Comparison of ENCODE assay signal across 8 cellular contexts in the genomic region with DNA sequence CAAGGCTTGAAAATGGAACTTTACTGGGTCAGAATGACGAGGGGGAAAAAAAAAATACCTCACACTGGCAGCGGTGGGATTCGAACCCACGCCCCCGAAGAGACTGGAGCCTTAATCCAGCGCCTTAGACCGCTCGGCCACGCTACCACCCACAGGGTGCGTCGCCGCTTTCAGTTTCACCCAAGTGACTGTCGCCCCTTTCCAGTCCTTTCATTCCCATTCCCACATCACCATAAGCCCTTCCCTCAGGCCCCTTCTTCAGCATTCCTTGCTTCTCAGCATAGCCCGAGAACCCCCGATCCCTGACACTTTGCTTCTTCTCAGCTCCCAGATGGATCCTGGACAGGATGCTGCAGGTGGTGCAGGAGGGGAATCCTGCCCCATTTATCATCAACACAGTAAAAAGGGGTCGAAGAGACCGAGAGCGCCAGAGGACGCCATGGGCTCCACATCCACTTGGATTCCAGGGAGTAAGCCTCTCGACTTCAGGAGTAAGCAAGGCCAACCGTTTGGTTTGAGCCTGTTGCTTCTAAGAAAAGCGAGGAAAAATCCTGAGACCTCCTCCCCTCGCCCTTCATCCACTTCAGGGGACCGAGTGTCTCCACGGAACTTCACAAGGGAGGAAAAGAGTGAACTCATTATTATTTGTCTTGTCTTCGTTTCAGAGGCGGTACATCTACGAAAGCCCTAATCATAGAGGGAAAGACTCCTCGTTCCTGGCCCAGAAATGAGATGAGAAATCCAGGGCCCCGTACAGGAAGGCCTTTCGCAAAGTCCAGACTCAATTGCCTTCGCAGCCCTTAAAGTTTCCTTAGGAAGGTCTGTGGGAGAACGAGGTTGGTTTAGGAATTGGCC. TPM values are rescaled to one million over a fixed set of nuclear protein-coding genes. Genes with fewer than 3 reads are reported as not detected.
DNase-seq lines count a peak whose midpoint lies in the region; ATAC-seq and TF ChIP-seq lines count a peak whose summit lies in the region.

No MANE protein-coding gene starts in this region.

- no peak for TF ChIP-seq CTCF in fibroblast of the aortic adventitia (IDR thresholded peaks at IDR 0.05; ENCODE audit: insufficient read depth, low read length)
- TF ChIP-seq CTCF in stomach (IDR thresholded peaks at IDR 0.05), result no peak

- H3K4me3 ChIP-seq in BLaER1 treated with 17β-estradiol and CSF1 and Interleukin-3, amounts not matched to agents 10 nM and 100 nM, result peak overlapping the region; percentile 53 to 73 (median 64)
- H3K4me3 ChIP-seq in fibroblast of the aortic adventitia (ENCODE audit: low read depth, low read length), result peak overlapping the region; percentile 66
- peak overlapping the region; percentile 48 to 56 (median 52) for H3K4me3 ChIP-seq in stomach

- no peaks in the 10 kb centered on the region for H3K36me3 Mint-ChIP-seq in activated T-helper 2 cell treated with anti-CD3 and anti-CD28 coated beads, Interferon-gamma antibody, Interleukin-2, Interleukin-4, amounts not matched to agents 10 μg/mL and 5 μg/mL and 100 μg/mL, durations not matched to agents 14 hours and 24 hours and 36 hours (ENCODE audit: low read depth)
- no peaks in the 10 kb centered on the region for H3K36me3 Mint-ChIP-seq in natural killer cell treated with Interleukin-12 subunit alpha and Interleukin-12 subunit beta and Interleukin-15 and Interleukin-18, amount 100 ng/mL, for 72 hours

- H3K4me1 ChIP-seq in BLaER1 treated with 17β-estradiol and CSF1 and Interleukin-3, amounts not matched to agents 10 nM and 100 nM, result peaks cover 19 to 38% (median 32%) of the 10 kb centered on the region in 10 experiments
- H3K4me1 ChIP-seq in stomach, result peaks cover 4 to 44% (median 35%) of the 10 kb centered on the region in 4 donors

- 2 to 5% (median 4%) methylated on average over 33 of the region's 33 CpGs for WGBS in stomach, 5 donors

- DNase-seq in HK-2 (ENCODE audit: unreplicated experiment) (peak; percentile 89), OCI-M2 (lab: John Stamatoyannopoulos, UW; ENCODE audit: unreplicated experiment) (peak; percentile 93), fibroblast of the aortic adventitia (ENCODE audit: low read depth) (peak; percentile 74), stomach (peak; percentile 71)
- peak; percentile 60 for DNase-seq in activated T-helper 2 cell treated with anti-CD3 and anti-CD28 coated beads, Interferon-gamma antibody, Interleukin-2, Interleukin-4, amounts not matched to agents 10 μg/mL and 5 μg/mL and 100 μg/mL, durations not matched to agents 14 hours and 24 hours and 36 hours (ENCODE audit: low spot score)
- DNase-seq in natural killer cell treated with Interleukin-12 subunit alpha and Interleukin-12 subunit beta and Interleukin-15 and Interleukin-18, amount 100 ng/mL, for 72 hours (ENCODE audit: low spot score), result peak; percentile 82

- H3K9me3 ChIP-seq in BLaER1 treated with 17β-estradiol and CSF1 and Interleukin-3, amounts not matched to agents 10 nM and 100 nM (replicated peaks in 1 of 11), result no peaks in the 10 kb centered on the region
- no peaks in the 10 kb centered on the region for H3K9me3 ChIP-seq in stomach

- peaks cover 37% of the 10 kb centered on the region for H3K4me1 Mint-ChIP-seq in activated T-helper 2 cell treated with anti-CD3 and anti-CD28 coated beads, Interferon-gamma antibody, Interleukin-2, Interleukin-4, amounts not matched to agents 10 μg/mL and 5 μg/mL and 100 μg/mL, durations not matched to agents 14 hours and 24 hours and 36 hours (ENCODE audit: low read depth)
- peaks cover 49 to 53% of the 10 kb centered on the region in 2 donors for H3K4me1 Mint-ChIP-seq in natural killer cell treated with Interleukin-12 subunit alpha and Interleukin-12 subunit beta and Interleukin-15 and Interleukin-18, amount 100 ng/mL, for 72 hours (ENCODE audit: low read depth in 2 of 2)

- H3K9me3 Mint-ChIP-seq in activated T-helper 2 cell treated with anti-CD3 and anti-CD28 coated beads, Interferon-gamma antibody, Interleukin-2, Interleukin-4, amounts not matched to agents 10 μg/mL and 5 μg/mL and 100 μg/mL, durations not matched to agents 14 hours and 24 hours and 36 hours, result no peaks in the 10 kb centered on the region
- H3K9me3 Mint-ChIP-seq in natural killer cell treated with Interleukin-12 subunit alpha and Interleukin-12 subunit beta and Interleukin-15 and Interleukin-18, amount 100 ng/mL, for 72 hours, result no peaks in the 10 kb centered on the region

- intact Hi-C loops in activated T-helper 2 cell treated with anti-CD3 and anti-CD28 coated beads, Interferon-gamma antibody, Interleukin-2, Interleukin-4, amounts not matched to agents 10 μg/mL and 5 μg/mL and 100 μg/mL, durations not matched to agents 14 hours and 24 hours and 36 hours (cut with micrococcal nuclease), result loop anchor here (1.0 to 5.0 kb wide), 5 partner anchors 10 to 1466 kb away; no protein-coding TSS in a partner anchor
- intact Hi-C loops in stomach (cut with DNase I; ENCODE audit: low total_unique reads), result loop anchor here (5.0 kb wide), 1 partner anchor 39 kb away; no protein-coding TSS in a partner anchor

- H3K27ac ChIP-seq in BLaER1 treated with 17β-estradiol and CSF1 and Interleukin-3, amounts not matched to agents 10 nM and 100 nM, result peak overlapping the region; percentile 18 to 74 (median 65); a peak in 21 of 22 replicates
- peak overlapping the region; percentile 40 to 86 (median 77) for H3K27ac ChIP-seq in stomach

- ATAC-seq in natural killer cell treated with Interleukin-12 subunit alpha and Interleukin-12 subunit beta and Interleukin-15 and Interleukin-18, amount 100 ng/mL, for 72 hours, result peak; percentile 37 to 52
- no peak for ATAC-seq in HG03159 (IDR thresholded peaks at IDR 0.05; ENCODE audit: unreplicated experiment)

- peak overlapping the region; percentile 87 for H3K27ac Mint-ChIP-seq in activated T-helper 2 cell treated with anti-CD3 and anti-CD28 coated beads, Interferon-gamma antibody, Interleukin-2, Interleukin-4, amounts not matched to agents 10 μg/mL and 5 μg/mL and 100 μg/mL, durations not matched to agents 14 hours and 24 hours and 36 hours
- peak overlapping the region; percentile 90 to 94 for H3K27ac Mint-ChIP-seq in natural killer cell treated with Interleukin-12 subunit alpha and Interleukin-12 subunit beta and Interleukin-15 and Interleukin-18, amount 100 ng/mL, for 72 hours

- H3K4me2 ChIP-seq in BLaER1 treated with 17β-estradiol and CSF1 and Interleukin-3, amounts not matched to agents 10 nM and 100 nM, result peak overlapping the region; percentile 62 to 88 (median 78)

- no peak for TF ChIP-seq EP300 in stomach (IDR thresholded peaks at IDR 0.05)

- H4K20me1 ChIP-seq in BLaER1 treated with 17β-estradiol and CSF1 and Interleukin-3, amounts not matched to agents 10 nM and 100 nM, result no peaks in the 10 kb centered on the region

- no peaks in the 10 kb centered on the region for H3K36me3 ChIP-seq in BLaER1 treated with 17β-estradiol and CSF1 and Interleukin-3, amounts not matched to agents 10 nM and 100 nM
- no peaks in the 10 kb centered on the region for H3K36me3 ChIP-seq in stomach

- H3K27me3 ChIP-seq in BLaER1 treated with 17β-estradiol and CSF1 and Interleukin-3, amounts not matched to agents 10 nM and 100 nM, result no peaks in the 10 kb centered on the region
- H3K27me3 ChIP-seq in stomach, result no peaks in the 10 kb centered on the region

- TF ChIP-seq POLR2A in stomach (IDR thresholded peaks at IDR 0.05), result no peak

- H3K4me3 Mint-ChIP-seq in activated T-helper 2 cell treated with anti-CD3 and anti-CD28 coated beads, Interferon-gamma antibody, Interleukin-2, Interleukin-4, amounts not matched to agents 10 μg/mL and 5 μg/mL and 100 μg/mL, durations not matched to agents 14 hours and 24 hours and 36 hours (ENCODE audit: low read depth), result peak overlapping the region; percentile 82
- peak overlapping the region; percentile 85 for H3K4me3 Mint-ChIP-seq in natural killer cell treated with Interleukin-12 subunit alpha and Interleukin-12 subunit beta and Interleukin-15 and Interleukin-18, amount 100 ng/mL, for 72 hours

- peak overlapping the region; percentile 61 to 80 (median 72); a peak in 21 of 22 replicates for H3K9ac ChIP-seq in BLaER1 treated with 17β-estradiol and CSF1 and Interleukin-3, amounts not matched to agents 10 nM and 100 nM

- peaks cover 7% of the 10 kb centered on the region for H3K27me3 Mint-ChIP-seq in activated T-helper 2 cell treated with anti-CD3 and anti-CD28 coated beads, Interferon-gamma antibody, Interleukin-2, Interleukin-4, amounts not matched to agents 10 μg/mL and 5 μg/mL and 100 μg/mL, durations not matched to agents 14 hours and 24 hours and 36 hours (ENCODE audit: low read depth)
- H3K27me3 Mint-ChIP-seq in natural killer cell treated with Interleukin-12 subunit alpha and Interleukin-12 subunit beta and Interleukin-15 and Interleukin-18, amount 100 ng/mL, for 72 hours, result no peaks in the 10 kb centered on the region

RNA-seq across cellular contexts. Expression of a gene that starts 20.0 kb away (rescaled TPM):
- total RNA-seq in activated T-helper 2 cell treated with anti-CD3 and anti-CD28 coated beads, Interferon-gamma antibody, Interleukin-2, Interleukin-4, amounts not matched to agents 10 μg/mL and 5 μg/mL and 100 μg/mL, durations not matched to agents 14 hours and 24 hours and 36 hours, result 64.4 and 69.6 TPM in 2 replicates
- total RNA-seq in fibroblast of the aortic adventitia (ENCODE audit: low replicate concordance), result 32.7 and 49.7 TPM in 2 replicates
- 10 to 100 TPM; 49.1 to 74.0 TPM for total RNA-seq in natural killer cell treated with Interleukin-12 subunit alpha and Interleukin-12 subunit beta and Interleukin-15 and Interleukin-18, amount 100 ng/mL, for 72 hours
- total RNA-seq in stomach, result 100 to 1,000 TPM in 1 of 5 donors, 10 to 100 TPM in 4; 59.1 to 102 (median 77.7) TPM
- polyA plus RNA-seq in stomach, result 10 to 100 TPM; 24.2 to 33.5 (median 31.6) TPM
